In genomic region chr2:112053917-112054846, GRCh38 we compare ENCODE assay signal across 8 cellular contexts. TPM values are rescaled to one million over a fixed set of nuclear protein-coding genes. Genes with fewer than 3 reads are reported as not detected.
DNase-seq lines count a peak whose midpoint lies in the region; ATAC-seq and TF ChIP-seq lines count a peak whose summit lies in the region.

No MANE protein-coding gene starts in this region.

- H3K9me3 Mint-ChIP-seq in activated B cell treated with CpG ODN at 0.5 μM for 24 hours = no peaks in the 10 kb centered on the region

- peaks cover 3% of the 10 kb centered on the region; the same call in 1 of the 2 replicates for H3K9me3 ChIP-seq in AG04450 (ENCODE audit: control insufficient read depth, insufficient read depth, low read length)

- H3K4me3 Mint-ChIP-seq in activated B cell treated with CpG ODN at 0.5 μM for 24 hours = peak overlapping the region; percentile 96

- CTCF ChIA-PET in AG04450 (lab: Charles Lee) (interaction anchor here (0.6 to 1.6 kb wide), 3 partner anchors 157 to 171 kb away, joined by 3 to 4 read pairs (median 3); no protein-coding TSS in a partner anchor), activated B cell treated with CpG ODN at 0.5 μM for 24 hours (lab: Charles Lee) (interaction anchor here (1.2 to 1.5 kb wide), 2 partner anchors 167 kb away, joined by 5 to 6 read pairs; no protein-coding TSS in a partner anchor)

- ATAC-seq in HG03175 (IDR thresholded peaks at IDR 0.05; ENCODE audit: unreplicated experiment) (peak; percentile 62), activated B cell treated with CpG ODN at 0.5 μM for 24 hours (ENCODE audit: low read depth) (peak; percentile 65)

- H3K27me3 ChIP-seq in AG04450 (ENCODE audit: control insufficient read depth, insufficient read depth, low read length) = no peaks in the 10 kb centered on the region

- DNase-seq in AG04450 (ENCODE audit: low read depth, low spot score) (peak; percentile 87), NCI-H226 (peak; percentile 87), activated B cell treated with CpG ODN at 0.5 μM for 24 hours (peak; percentile 97), caudate nucleus (lab: John Stamatoyannopoulos, UW) (peak; percentile 79 to 100 (median 97)), islet precursor cell (peak; percentile 99)
- DNase-seq in stimulated activated CD4-positive, alpha-beta T cell treated with anti-CD3 and anti-CD28 coated beads, Interleukin-12 subunit alpha, Interleukin-12 subunit beta, amount 100 ng/mL, for 24 hours (ENCODE audit: low read depth in 2 of 2) = peak; percentile 89 to 99

- TF ChIP-seq CTCF in AG04450 (IDR thresholded peaks at IDR 0.05; ENCODE audit: low read depth, low read length) (no peak), activated B cell treated with CpG ODN at 0.5 μM for 24 hours (IDR thresholded peaks at IDR 0.05) (no peak)

- intact Hi-C loops in activated B cell treated with CpG ODN at 0.5 μM for 24 hours (cut with micrococcal nuclease) = loop anchor here (1.0 to 10.0 kb wide), 6 partner anchors 170 to 1121 kb away; partner anchors contain the start of genes ANAPC1, BCL2L11, PSD4 and SLC20A1

- peak overlapping the region; percentile 84 for H3K4me3 ChIP-seq in AG04450 (ENCODE audit: low read depth, low read length)

- peak; percentile 46 for TF ChIP-seq POLR2A in GM18951 (IDR thresholded peaks at IDR 0.05; ENCODE audit: extremely low read depth, insufficient read depth, insufficient read length)

- peaks cover 16% of the 10 kb centered on the region for H3K36me3 Mint-ChIP-seq in activated B cell treated with CpG ODN at 0.5 μM for 24 hours (ENCODE audit: low read depth)

- H3K4me1 Mint-ChIP-seq in activated B cell treated with CpG ODN at 0.5 μM for 24 hours = peaks cover 35% of the 10 kb centered on the region

- POLR2A ChIA-PET in AG04450 (lab: Yijun Ruan, JAX) = interaction anchor here (0.6 to 1.5 kb wide), 7 partner anchors 9 to 170 kb away, joined by 3 to 7 read pairs (median 3); partner anchors contain the start of gene ANAPC1
- POLR2A ChIA-PET in activated B cell treated with CpG ODN at 0.5 μM for 24 hours (lab: Charles Lee) = interaction anchor here (0.5 to 2.6 kb wide), 8 partner anchors 10 to 1121 kb away, joined by 3 to 33 read pairs (median 5); partner anchors contain the start of genes ANAPC1, POLR1B and ZC3H8

- no peaks in the 10 kb centered on the region for H3K27me3 Mint-ChIP-seq in activated B cell treated with CpG ODN at 0.5 μM for 24 hours

- peak overlapping the region; percentile 97 for H3K27ac Mint-ChIP-seq in activated B cell treated with CpG ODN at 0.5 μM for 24 hours

- in situ Hi-C loops in GM18951 (cut with MboI; ENCODE audit: low sequenced_read_pairs, unreplicated experiment) = loop anchor here (5.0 kb wide), 1 partner anchor 162 kb away; no protein-coding TSS in a partner anchor

- H3K27ac ChIP-seq in AG04450 (ENCODE audit: low read depth, low read length) = peak overlapping the region; percentile 57
- peak overlapping the region; percentile 99 for H3K27ac ChIP-seq in caudate nucleus (ENCODE audit: low read depth, low read length)

RNA-seq across cellular contexts. Expression of gene TMEM87B, which starts 0.9 kb away (rescaled TPM):
- 18.1 and 24.5 TPM in 2 replicates for polyA plus RNA-seq in AG04450 (2011; rRNA removed)
- 10.9 and 18.0 TPM in 2 replicates for polyA minus RNA-seq in AG04450 (2011; rRNA and poly(A)+ RNA removed)
- 19.8 and 20.0 TPM in 2 replicates for total RNA-seq in activated B cell treated with CpG ODN at 0.5 μM for 24 hours

Comparison
In these comparisons a context has a peak if more than half of its experiments do, and no peak if none do; other contexts are left out.
1. Peak in every context shown above with its lines: DNase-seq, ATAC-seq, H3K4me3 ChIP-seq and H3K27ac ChIP-seq.